ENCODE assay signal across 1 cellular context in the genomic region with DNA sequence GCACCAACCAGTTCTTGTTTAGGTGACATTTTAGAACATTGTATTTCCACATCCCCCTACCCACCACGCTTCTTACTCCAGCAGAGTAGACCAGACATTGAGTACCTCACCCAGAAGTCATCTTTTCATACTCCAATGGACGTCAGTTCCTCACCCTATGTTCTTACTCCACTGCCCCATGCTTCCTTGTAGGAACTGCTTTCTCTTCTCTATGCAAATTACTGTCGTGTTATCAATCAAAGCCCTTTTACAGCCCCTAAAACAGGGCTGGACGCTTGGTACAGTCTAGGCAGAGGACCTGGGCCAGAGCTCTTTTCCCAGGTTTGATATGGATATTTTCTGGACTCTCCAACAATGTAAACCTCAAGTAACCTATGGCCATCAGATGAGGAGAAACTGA.
TF ChIP-seq lines count a peak whose summit lies in the region.

No MANE protein-coding gene starts in this region.

TF ChIP-seq in IMR-90, 13 proteins besides CTCF, POLR2A, EP300 and RAD21 (continued from another document):
- TF ChIP-seq USF2 (IDR thresholded peaks at IDR 0.05; ENCODE audit: low read depth, low read length) (no peak), SMC3 (IDR thresholded peaks at IDR 0.05; ENCODE audit: low read depth, low read length) (no peak), CEBPB (IDR thresholded peaks at IDR 0.05; ENCODE audit: low read depth, low read length) (no peak), FOS (IDR thresholded peaks at IDR 0.05; ENCODE audit: low read depth, low read length) (no peak), NFE2L2 (IDR thresholded peaks at IDR 0.05; ENCODE audit: low read depth, low read length) (no peak)
